In genomic region chr9:113012492-113012891, GRCh38 we compare ENCODE assay signal across 10 cellular contexts. TPM values are rescaled to one million over a fixed set of nuclear protein-coding genes. Genes with fewer than 3 reads are reported as not detected.
DNase-seq lines count a peak whose midpoint lies in the region; ATAC-seq, FAIRE-seq and TF ChIP-seq lines count a peak whose summit lies in the region.
"Had no signal": no experiment of that assay in that cellular context is flagged by ENCODE, and none has a peak within 500 bp of the region (broad histone marks: within the 10 kb centered on the region; RNA-seq: fewer than 3 reads in every experiment).

No MANE protein-coding gene starts in this region.

- H3K27ac Mint-ChIP-seq in astrocyte (ENCODE audit: unreplicated experiment): no peak overlapping the region

- DNase-seq in SK-N-SH: peak; percentile 37
- DNase-seq in astrocyte (ENCODE audit: low read depth): no peak
- DNase-seq in iPS-NIHi7 (ENCODE audit: extremely low spot score): peak; percentile 33
- DNase-seq in stomach: no peak
- no peak for DNase-seq in GM13977 (ENCODE audit: low spot score)
- no peak for DNase-seq in GM12891 (ENCODE audit: insufficient read length, low spot score)
- DNase-seq: ACHN had no signal

- H3K9me3 ChIP-seq in SK-N-SH (no peaks in the 10 kb centered on the region), astrocyte (ENCODE audit: insufficient read depth, low read depth, low read length) (peaks cover under 1% of the 10 kb centered on the region), stomach (peaks cover 2 to 81% (median 56%) of the 10 kb centered on the region in 4 donors)

- H3K27ac ChIP-seq in SK-N-SH (ENCODE audit: low read depth in 2 of 2, low read length in 1 of 2) (no peak overlapping the region; a peak in 1 of 4 replicates), astrocyte (ENCODE audit: low read depth, low read length) (no peak overlapping the region), stomach (no peak overlapping the region)

- in situ Hi-C loops in GM13977 (cut with MboI; ENCODE audit: low pct_unique_long_range_greater_than_20kb, low sequenced_read_pairs, unreplicated experiment): no loop called here

- H3K27me3 Mint-ChIP-seq in astrocyte (ENCODE audit: low read depth, unreplicated experiment): no peaks in the 10 kb centered on the region

- no peaks in the 10 kb centered on the region for H3K9me2 ChIP-seq in SK-N-SH

- POLR2A ChIA-PET in SK-N-SH (lab: Yijun Ruan, JAX): interaction anchor here (0.7 to 1.5 kb wide), 2 partner anchors 10 to 633 kb away, joined by 3 read pairs; partner anchors contain the start of gene HSDL2

- H3K27me3 ChIP-seq in SK-N-SH (ENCODE audit: insufficient read depth): no peaks in the 10 kb centered on the region
- no peaks in the 10 kb centered on the region for H3K27me3 ChIP-seq in astrocyte (ENCODE audit: insufficient read depth, low read length)
- H3K27me3 ChIP-seq in stomach: peaks cover 0 to 11% (median 5%) of the 10 kb centered on the region in 3 donors

- 37% methylated on average over 9 of the region's 9 CpGs for WGBS in SK-N-SH (ENCODE audit: low lambda C conversion rate)
- WGBS in stomach, 5 donors: 20 to 37% (median 25%) methylated on average over 9 of the region's 9 CpGs

- no peaks in the 10 kb centered on the region for H3K79me2 ChIP-seq in SK-N-SH (ENCODE audit: insufficient read depth)
- no peaks in the 10 kb centered on the region for H3K79me2 ChIP-seq in astrocyte (ENCODE audit: insufficient read depth, low read length)

- peak overlapping the region; percentile 87 for H3K4me3 Mint-ChIP-seq in astrocyte (ENCODE audit: unreplicated experiment)

- H3K4me3 ChIP-seq in SK-N-SH (ENCODE audit: low read depth in 2 of 2, low read length in 1 of 2): peak overlapping the region in 1 of 2 experiments; percentile 52; a peak in 2 of 4 replicates
- H3K4me3 ChIP-seq in astrocyte (ENCODE audit: insufficient read depth, low read depth, low read length): peak overlapping the region; percentile 60
- H3K4me3 ChIP-seq in stomach: peak overlapping the region in 3 of 4 donors; percentile 9 to 32 (median 27)

- H3K36me3 ChIP-seq in SK-N-SH (replicated peaks in 1 of 2; ENCODE audit: control insufficient read depth in 1 of 2, insufficient read depth in 2 of 2, low read length in 1 of 2): no peaks in the 10 kb centered on the region
- H3K36me3 ChIP-seq in astrocyte (ENCODE audit: insufficient read depth, low read length): no peaks in the 10 kb centered on the region
- peaks cover 0 to 26% (median 0%) of the 10 kb centered on the region in 4 donors for H3K36me3 ChIP-seq in stomach

- H2AFZ ChIP-seq in SK-N-SH (ENCODE audit: low read depth) (peak overlapping the region; percentile 71; the same call in 1 of the 2 replicates), astrocyte (ENCODE audit: low read depth, low read length) (no peak overlapping the region)

- H3F3A ChIP-seq in SK-N-SH (replicated peaks; ENCODE audit: insufficient read depth): no peaks in the 10 kb centered on the region

- peaks cover 6% of the 10 kb centered on the region for H3K36me3 Mint-ChIP-seq in astrocyte (ENCODE audit: low read depth, unreplicated experiment)

- no peak for TF ChIP-seq EP300 in SK-N-SH (IDR thresholded peaks at IDR 0.05; ENCODE audit: borderline replicate concordance in 1 of 2, low read depth in 1 of 2, low read length in 1 of 2)
- TF ChIP-seq EP300 in stomach (IDR thresholded peaks at IDR 0.05): no peak

- intact Hi-C loops in stomach (cut with DNase I; ENCODE audit: low total_unique reads): no loop called here

- CTCF ChIA-PET in SK-N-SH (lab: Yijun Ruan, JAX): interaction anchor here (1.0 to 1.2 kb wide), 3 partner anchors 13 to 100 kb away, joined by 3 to 4 read pairs (median 3); no protein-coding TSS in a partner anchor

- H3K4me1 ChIP-seq in SK-N-SH (ENCODE audit: control insufficient read depth in 1 of 2, insufficient read depth in 2 of 2, low read depth in 1 of 2, low read length in 1 of 2): peaks cover 0 to 3% of the 10 kb centered on the region in 2 experiments; a peak in 2 of 4 replicates
- no peaks in the 10 kb centered on the region for H3K4me1 ChIP-seq in astrocyte (ENCODE audit: insufficient read depth, low read length)
- H3K4me1 ChIP-seq in stomach: no peaks in the 10 kb centered on the region

- H3K9ac ChIP-seq in SK-N-SH (no peak overlapping the region), astrocyte (ENCODE audit: low read length) (no peak overlapping the region)

- TF ChIP-seq RAD21 in SK-N-SH (IDR thresholded peaks at IDR 0.05; ENCODE audit: low read length): no peak

- ATAC-seq in SK-N-SH treated with all-trans-retinoic acid at 6 μM for 48 hours (no peak), HG03565 (IDR thresholded peaks at IDR 0.05; ENCODE audit: unreplicated experiment) (no peak)

- H3K4me2 ChIP-seq in SK-N-SH: no peak overlapping the region; the same call in 1 of the 2 replicates
- H3K4me2 ChIP-seq in astrocyte (ENCODE audit: low read length): peak overlapping the region; percentile 78

- no peak for TF ChIP-seq CTCF in SK-N-SH (IDR thresholded peaks at IDR 0.05)
- no peak for TF ChIP-seq CTCF in astrocyte (IDR thresholded peaks at IDR 0.05; ENCODE audit: insufficient read depth, low read depth, low read length)
- TF ChIP-seq CTCF in stomach (IDR thresholded peaks at IDR 0.05): no peak
- TF ChIP-seq CTCF in GM13977 (IDR thresholded peaks at IDR 0.05; ENCODE audit: extremely low read depth, insufficient read depth, missing control alignments): no peak

- peaks cover 29% of the 10 kb centered on the region for H3K9me3 Mint-ChIP-seq in astrocyte (ENCODE audit: unreplicated experiment)

- no peak for FAIRE-seq in astrocyte (lab: Jason Lieb, UNC)
- no peak for FAIRE-seq in GM12891 (lab: Jason Lieb, UNC)
- FAIRE-seq: small intestine had no signal

- no peak for TF ChIP-seq POLR2A in stomach (IDR thresholded peaks at IDR 0.05)
- no peak for TF ChIP-seq POLR2A in GM12891 (IDR thresholded peaks at IDR 0.05; ENCODE audit: low read depth, low read length)

- H4K20me1 ChIP-seq in SK-N-SH (ENCODE audit: insufficient read depth): no peaks in the 10 kb centered on the region
- H4K20me1 ChIP-seq in astrocyte (ENCODE audit: insufficient read depth, low read length): no peaks in the 10 kb centered on the region

- no peaks in the 10 kb centered on the region for H3K4me1 Mint-ChIP-seq in astrocyte (ENCODE audit: low read depth, unreplicated experiment)

TF ChIP-seq in SK-N-SH, 30 proteins besides CTCF, POLR2A, EP300 and RAD21:
- TF ChIP-seq NFIC (IDR thresholded peaks at IDR 0.05; ENCODE audit: borderline replicate concordance) (no peak), SIN3A (IDR thresholded peaks at IDR 0.05; ENCODE audit: borderline replicate concordance, low read depth, low read length) (no peak), NRF1 (IDR thresholded peaks at IDR 0.05; ENCODE audit: low read depth, low read length) (no peak), FOXM1 (IDR thresholded peaks at IDR 0.05; ENCODE audit: low read depth) (no peak), GATA2 (CRISPR knock-in tag; IDR thresholded peaks at IDR 0.05) (no peak), EZH2phosphoT487 (IDR thresholded peaks at IDR 0.05; ENCODE audit: borderline replicate concordance, low read depth) (no peak), FOXJ3 (CRISPR knock-in tag; IDR thresholded peaks at IDR 0.05) (no peak)

TF ChIP-seq in SK-N-SH treated with all-trans-retinoic acid at 6 μM for 48 hours, 23 proteins besides CTCF, POLR2A, EP300 and RAD21 (continues in another document):
- TF ChIP-seq ESRRG (CRISPR knock-in tag; IDR thresholded peaks at IDR 0.05): no peak
- TF ChIP-seq CSRNP3 (CRISPR knock-in tag; IDR thresholded peaks at IDR 0.05): no peak
- no peak for TF ChIP-seq BACH2 (CRISPR knock-in tag; IDR thresholded peaks at IDR 0.05; ENCODE audit: borderline replicate concordance)
- no peak for TF ChIP-seq ZC3H10 (CRISPR knock-in tag; IDR thresholded peaks at IDR 0.05)

TF ChIP-seq in GM12891, 5 proteins besides CTCF, POLR2A, EP300 and RAD21:
- no peak for TF ChIP-seq SPI1 (IDR thresholded peaks at IDR 0.05; ENCODE audit: low read depth, low read length)
- TF ChIP-seq POLR2AphosphoS5 (IDR thresholded peaks at IDR 0.05; ENCODE audit: low read depth, low read length): no peak
- no peak for TF ChIP-seq TAF1 (IDR thresholded peaks at IDR 0.05; ENCODE audit: low read depth, low read length)
- no peak for TF ChIP-seq PAX5 (IDR thresholded peaks at IDR 0.05; ENCODE audit: insufficient read depth, low read length, severe bottlenecking)
- TF ChIP-seq POU2F2 (IDR thresholded peaks at IDR 0.05; ENCODE audit: low read depth, low read length): no peak

RNA-seq across cellular contexts. Expression of gene ZNF883, which starts 0.5 kb away (rescaled TPM):
- 2.0 and 2.3 TPM in 2 replicates for polyA plus RNA-seq in SK-N-SH (2012; rRNA removed)
- 3.0 and 3.6 TPM in 2 replicates for polyA plus RNA-seq in SK-N-SH (2012; cell fraction: cytosol; rRNA removed)
- 1.8 and 2.1 TPM in 2 replicates for polyA plus RNA-seq in SK-N-SH (2012; cell fraction: nucleus; rRNA removed)
- total RNA-seq in astrocyte: 1.3 and 1.9 TPM in 2 replicates
- total RNA-seq in stomach: 1 to 10 TPM in 2 of 5 donors, not detected in 3; 2.3 to 9.0 TPM
- 1 to 10 TPM in 1 of 3 donors, under 1 TPM in 2; 0.92 to 1.1 (median 0.93) TPM for polyA plus RNA-seq in stomach
- polyA plus RNA-seq in GM12891 (2012; ENCODE audit: low read depth, missing spikeins): 0.13 TPM

RNA-seq across cellular contexts. Expression of gene ZFP37, which starts 44.0 kb away (rescaled TPM):
- 0.58 and 0.67 TPM in 2 replicates for polyA plus RNA-seq in SK-N-SH (2012; rRNA removed)
- 0.79 and 0.99 TPM in 2 replicates for polyA plus RNA-seq in SK-N-SH (2012; cell fraction: cytosol; rRNA removed)
- polyA plus RNA-seq in SK-N-SH (2012; cell fraction: nucleus; rRNA removed): 0.86 and 1.2 TPM in 2 replicates
- total RNA-seq in astrocyte: 1.5 and 2.1 TPM in 2 replicates
- total RNA-seq in stomach: 1 to 10 TPM in 4 of 5 donors, under 1 TPM in 1; 0.72 to 3.8 (median 3.5) TPM
- polyA plus RNA-seq in stomach: under 1 TPM; 0.31 to 0.93 (median 0.62) TPM
- 0.71 TPM for polyA plus RNA-seq in GM12891 (2012; ENCODE audit: low read depth, missing spikeins)

Comparison
In these comparisons a context has a peak if more than half of its experiments do, and no peak if none do; other contexts are left out.
1. DNase-seq: peak in SK-N-SH (single experiment) and iPS-NIHi7 (single experiment); none in astrocyte (single experiment), stomach (single experiment), GM13977 (single experiment) and GM12891 (single experiment).